ENCODE assay signal across 17 cellular contexts in the genomic region with DNA sequence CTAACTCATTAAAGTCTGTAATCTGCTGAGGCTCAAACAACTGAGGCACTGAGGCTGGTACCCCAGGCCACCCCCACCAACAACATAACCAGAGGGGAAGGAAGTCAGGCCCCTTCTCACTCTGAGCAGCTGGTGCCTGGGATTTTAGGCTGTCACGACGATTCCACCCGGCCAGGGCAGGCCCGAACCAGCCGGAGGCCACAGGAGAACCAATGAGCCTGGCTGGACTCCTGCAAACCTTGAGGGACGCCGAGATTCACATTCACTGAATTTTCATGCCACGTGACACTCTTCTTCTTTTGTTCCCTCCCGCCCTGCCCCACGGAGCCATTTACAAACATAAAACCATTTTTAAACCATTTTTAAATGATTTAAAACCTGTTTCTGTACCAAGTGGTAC. TPM values are rescaled to one million over a fixed set of nuclear protein-coding genes. Genes with fewer than 3 reads are reported as not detected.
DNase-seq lines count a peak whose midpoint lies in the region; ATAC-seq and TF ChIP-seq lines count a peak whose summit lies in the region.
"Had no signal": no experiment of that assay in that cellular context is flagged by ENCODE, and none has a peak within 500 bp of the region (broad histone marks: within the 10 kb centered on the region; RNA-seq: fewer than 3 reads in every experiment).

No MANE protein-coding gene starts in this region.

- TF ChIP-seq CTCF in adrenal gland (IDR thresholded peaks at IDR 0.05): no peak
- no peak for TF ChIP-seq CTCF in ovary (IDR thresholded peaks at IDR 0.05)

- 24 to 55% (median 42%) methylated on average over 10 of the region's 10 CpGs for WGBS in adrenal gland, 4 donors
- 48 to 75% (median 56%) methylated on average over 10 of the region's 10 CpGs for WGBS in ovary, 3 donors

- H3K36me3 ChIP-seq in adrenal gland (replicated peaks in 1 of 2) (no peaks in the 10 kb centered on the region), ovary (no peaks in the 10 kb centered on the region)
- H3K36me3 ChIP-seq: left lung had no signal

- H3K27ac ChIP-seq in adrenal gland (peak overlapping the region in 2 of 5 donors; percentile 80 to 83), ovary (no peak overlapping the region)
- H3K27ac ChIP-seq: body of pancreas, left lung, stomach had no signal

- TF ChIP-seq POLR2A in adrenal gland (IDR thresholded peaks at IDR 0.05) (no peak), ovary (IDR thresholded peaks at IDR 0.05) (no peak)

- no peak for TF ChIP-seq EP300 in ovary (IDR thresholded peaks at IDR 0.05)

- peaks cover 0 to 18% of the 10 kb centered on the region in 2 donors for H3K4me1 ChIP-seq in adrenal gland (replicated peaks in 1 of 2)
- peaks cover 5% of the 10 kb centered on the region for H3K4me1 ChIP-seq in ovary (ENCODE audit: insufficient read depth)
- H3K4me1 ChIP-seq: left lung had no signal

- H3K4me3 ChIP-seq in adrenal gland: no peak overlapping the region
- no peak overlapping the region for H3K4me3 ChIP-seq in ovary
- H3K4me3 ChIP-seq: body of pancreas, left lung, stomach had no signal

- intact Hi-C loops in adrenal gland (cut with DNase I): no loop called here
- intact Hi-C loops in ovary (cut with DNase I): no loop called here

- DNase-seq in EH (ENCODE audit: low read depth): peak; percentile 6
- DNase-seq in adrenal gland: peak in 5 of 7 donors; percentile 44 to 74 (median 66)
- DNase-seq in iPS DF 19.7 (ENCODE audit: low read depth, low spot score): peak; percentile 38
- peak in 3 of 5 donors; percentile 42 to 51 (median 47) for DNase-seq in ovary
- no peak for DNase-seq in activated CD8-positive, alpha-beta memory T cell treated with anti-CD3 and anti-CD28 coated beads, Interleukin-2, amount 50 U/mL, for 48 hours
- DNase-seq in DMS79 (lab: John Stamatoyannopoulos, UW): no peak
- no peak for DNase-seq in RPMI8226
- DNase-seq: effector memory CD8-positive, alpha-beta T cell; foreskin melanocyte; NCI-H187 treated with DMSO at 0.1 percent for 48 hours; NCI-H524 treated with DMSO at 0.1 percent for 48 hours; PC-3; stimulated activated CD4-positive, alpha-beta T cell treated with anti-CD3 and anti-CD28 coated beads, Interleukin-12 subunit alpha, Interleukin-12 subunit beta, amount 100 ng/mL, for 4 hours had no signal

- H3K27me3 ChIP-seq in adrenal gland: no peaks in the 10 kb centered on the region
- H3K27me3 ChIP-seq in ovary: no peaks in the 10 kb centered on the region
- H3K27me3 ChIP-seq: body of pancreas, stomach had no signal

- ATAC-seq in GM21786 (IDR thresholded peaks at IDR 0.05; ENCODE audit: unreplicated experiment): no peak
- ATAC-seq: effector memory CD8-positive, alpha-beta T cell; PC-3 had no signal

- H3K9me3 ChIP-seq in adrenal gland (replicated peaks in 1 of 3) (no peaks in the 10 kb centered on the region), ovary (no peaks in the 10 kb centered on the region)
- H3K9me3 ChIP-seq: body of pancreas, left lung, stomach had no signal

RNA-seq across cellular contexts. Expression of a gene that starts 48.1 kb away (rescaled TPM):
- total RNA-seq in adrenal gland (10 to 100 TPM; 23.5 to 79.2 (median 40.7) TPM), ovary (10 to 100 TPM; 19.4 to 43.8 (median 25.5) TPM)
- polyA plus RNA-seq in adrenal gland (10 to 100 TPM in 1 of 3 donors, 1 to 10 TPM in 2; 7.7 to 19.9 (median 9.3) TPM), ovary (10 to 100 TPM in 1 of 2 donors, 1 to 10 TPM in 1; 5.8 to 15.6 TPM)

Comparison
In these comparisons a context has a peak if more than half of its experiments do, and no peak if none do; other contexts are left out.
1. DNase-seq: peak in EH (single experiment), adrenal gland (5 of 7), iPS DF 19.7 (single experiment) and ovary (3 of 5); none in activated CD8-positive, alpha-beta memory T cell treated with anti-CD3 and anti-CD28 coated beads, Interleukin-2, amount 50 U/mL, for 48 hours (single experiment), DMS79 (single experiment) and RPMI8226 (single experiment).